8 cellular contexts compared by ENCODE assay signal in the genomic region with DNA sequence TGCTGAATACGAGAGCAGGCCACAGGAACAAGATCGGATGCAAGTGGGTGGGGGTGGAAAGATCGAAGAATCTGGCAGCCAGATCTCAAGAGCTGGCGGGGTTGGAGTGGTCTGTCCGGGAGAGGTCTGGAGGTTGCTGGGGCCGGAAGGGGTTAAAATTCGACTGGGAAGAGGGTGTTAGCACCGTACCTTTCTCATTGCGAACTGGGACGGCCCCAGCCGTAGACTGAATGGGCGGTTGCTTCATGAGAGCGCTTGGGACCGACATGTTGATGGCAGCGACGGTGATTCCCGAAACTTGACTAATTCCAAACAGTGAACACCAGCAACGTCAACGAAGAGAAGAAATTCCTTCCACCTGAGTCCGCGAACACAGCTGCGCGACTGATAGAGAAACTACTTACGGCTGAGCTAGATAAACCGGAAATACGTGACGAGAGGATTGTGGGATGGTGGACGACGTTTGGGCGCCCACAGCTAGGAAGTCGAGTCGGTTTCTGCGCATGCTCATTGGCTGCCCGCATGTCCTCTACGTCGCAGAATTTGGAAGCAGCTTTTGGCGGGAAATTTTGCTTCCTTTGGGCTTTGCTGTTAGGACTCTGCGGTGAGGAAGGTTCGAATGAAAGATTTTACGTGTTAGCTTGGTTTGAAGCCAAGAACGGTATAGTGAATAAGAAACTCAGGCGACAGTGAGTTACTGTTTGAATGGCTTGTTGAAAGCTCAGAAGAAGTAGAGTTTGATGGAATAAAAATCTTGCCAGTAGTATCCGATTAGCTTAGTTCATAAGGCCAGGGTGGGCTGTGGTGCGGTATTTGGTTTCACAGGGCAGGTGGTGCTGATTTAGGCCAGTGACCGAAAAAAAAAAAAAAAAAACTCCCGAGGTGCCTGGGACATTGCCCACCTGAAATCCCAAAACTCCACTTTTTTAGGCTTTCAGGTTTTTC. TPM values are rescaled to one million over a fixed set of nuclear protein-coding genes. Genes with fewer than 3 reads are reported as not detected.
DNase-seq lines count a peak whose midpoint lies in the region; ATAC-seq and TF ChIP-seq lines count a peak whose summit lies in the region.

MFAP1 (minus strand) TSS at position 389 of the 945 bp plus-strand sequence; CDS start at position 268, 121 bp downstream.

- DNase-seq in COR-L47 (lab: John Stamatoyannopoulos, UW) (peak; percentile 98), HuH-7 (ENCODE audit: low spot score) (peak; percentile 87), endothelial cell (ENCODE audit: low spot score) (peak; percentile 76), mesothelial cell of epicardium (ENCODE audit: low spot score in 2 of 2, unreplicated experiment in 2 of 2) (peak; percentile 73 to 82)
- DNase-seq in activated CD8-positive, alpha-beta memory T cell treated with anti-CD3 and anti-CD28 coated beads, Interleukin-2, amount 50 U/mL, for 48 hours: peak; percentile 92
- peak; percentile 87 for DNase-seq in stimulated activated CD8-positive, alpha-beta memory T cell treated with anti-CD3 and anti-CD28 coated beads, Interleukin-15, amount 100 ng/mL, for 48 hours (ENCODE audit: low read depth in 2 of 2)

- peaks cover 9% of the 10 kb centered on the region for H3K4me1 Mint-ChIP-seq in endothelial cell (ENCODE audit: unreplicated experiment)
- peaks cover 22% of the 10 kb centered on the region for H3K4me1 Mint-ChIP-seq in mesothelial cell of epicardium

- H3K36me3 ChIP-seq in OCI-LY3 (replicated peaks; ENCODE audit: low read depth, low read length): peaks cover 16% of the 10 kb centered on the region

- peaks cover 2% of the 10 kb centered on the region for H3K27me3 Mint-ChIP-seq in endothelial cell (ENCODE audit: unreplicated experiment)
- no peaks in the 10 kb centered on the region for H3K27me3 Mint-ChIP-seq in mesothelial cell of epicardium (ENCODE audit: low read depth)

- TF ChIP-seq CTCF in OCI-LY3 (IDR thresholded peaks at IDR 0.05; ENCODE audit: low read depth, low read length) (no peak), endothelial cell (IDR thresholded peaks at IDR 0.05; ENCODE audit: unreplicated experiment) (no peak), mesothelial cell of epicardium (IDR thresholded peaks at IDR 0.05; ENCODE audit: unreplicated experiment) (no peak)

- peak; percentile 71 for ATAC-seq in GM21447 (IDR thresholded peaks at IDR 0.05; ENCODE audit: unreplicated experiment)

- peak within 1 kb of the TSS; percentile 94 for H3K4me3 ChIP-seq in OCI-LY3 (ENCODE audit: low read length)

- no peaks in the 10 kb centered on the region; the same call in 1 of the 2 replicates for H3K9me3 ChIP-seq in OCI-LY3 (ENCODE audit: insufficient read depth, low read length)

- H4K20me1 ChIP-seq in OCI-LY3 (ENCODE audit: insufficient read depth, low read length): 0 out of 2 replicates have a peak, but pooled peaks cover 2% of the 10 kb centered on the region

- H3K36me3 Mint-ChIP-seq in endothelial cell (ENCODE audit: low read depth, unreplicated experiment) (peaks cover 4% of the 10 kb centered on the region), mesothelial cell of epicardium (peaks cover 4% of the 10 kb centered on the region)

- peak within 1 kb of the TSS; percentile 95 for H3K9ac ChIP-seq in OCI-LY3 (ENCODE audit: low read length)

- peak within 1 kb of the TSS; percentile 94 for H2AFZ ChIP-seq in OCI-LY3 (ENCODE audit: low read depth, low read length)

- H3K79me2 ChIP-seq in OCI-LY3 (ENCODE audit: low read length): peaks cover 83% of the 10 kb centered on the region

- H3K4me2 ChIP-seq in OCI-LY3 (ENCODE audit: low read length): peak within 1 kb of the TSS; percentile 74

- peak within 1 kb of the TSS; percentile 99 for H3K27ac Mint-ChIP-seq in endothelial cell (ENCODE audit: unreplicated experiment)
- H3K27ac Mint-ChIP-seq in mesothelial cell of epicardium: peak within 1 kb of the TSS; percentile 99

- H3K4me1 ChIP-seq in OCI-LY3 (ENCODE audit: low read length): peaks cover 36% of the 10 kb centered on the region

- H3K27ac ChIP-seq in OCI-LY3 (ENCODE audit: low read length): peak within 1 kb of the TSS; percentile 71

- H3K27me3 ChIP-seq in OCI-LY3 (ENCODE audit: low read depth, low read length): no peaks in the 10 kb centered on the region

- peak within 1 kb of the TSS; percentile 100 for H3K4me3 Mint-ChIP-seq in endothelial cell (ENCODE audit: unreplicated experiment)
- H3K4me3 Mint-ChIP-seq in mesothelial cell of epicardium: peak within 1 kb of the TSS; percentile 98

- no peaks in the 10 kb centered on the region for H3K9me3 Mint-ChIP-seq in endothelial cell (ENCODE audit: unreplicated experiment)
- peaks cover 3% of the 10 kb centered on the region for H3K9me3 Mint-ChIP-seq in mesothelial cell of epicardium

RNA-seq across cellular contexts. Expression of gene MFAP1, which starts in this region (rescaled TPM):
- 28.6 TPM for total RNA-seq in endothelial cell (ENCODE audit: unreplicated experiment)
- 27.7 to 31.2 TPM (median 30.9 TPM) in 3 replicates for total RNA-seq in mesothelial cell of epicardium

Comparison
In these comparisons a context has a peak if more than half of its experiments do, and no peak if none do; other contexts are left out.
1. Peak in every context shown above with its lines: DNase-seq, ATAC-seq, H3K4me3 ChIP-seq and H3K27ac ChIP-seq.